In the genomic region with DNA sequence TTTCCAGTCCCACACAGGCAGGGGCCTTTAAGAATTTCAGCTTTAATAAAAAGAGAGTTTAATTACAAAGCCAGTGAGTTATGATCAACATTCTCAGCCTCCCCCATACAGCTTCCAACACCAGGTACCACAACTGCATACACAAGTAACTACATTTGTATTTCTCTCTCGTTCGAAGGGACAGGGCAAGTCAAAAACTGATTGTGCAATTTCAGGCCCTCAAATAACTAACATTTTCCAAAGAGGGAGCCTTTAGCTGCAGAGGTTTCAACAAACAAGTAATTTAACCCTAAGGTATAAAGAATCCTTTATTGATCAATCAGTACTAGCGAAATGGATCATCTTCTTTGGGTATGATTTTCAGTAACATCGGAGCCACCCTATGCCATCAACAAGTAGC, we compare ENCODE assay signal across 33 cellular contexts.
"Had no signal": no experiment of that assay in that cellular context is flagged by ENCODE, and none has a peak within 500 bp of the region (broad histone marks: within the 10 kb centered on the region; RNA-seq: fewer than 3 reads in every experiment).

No MANE protein-coding gene starts in this region.

- FAIRE-seq: endometrium, endothelial cell of umbilical vein had no signal

- H3K9me3 ChIP-seq: ascending aorta, breast epithelium, colonic mucosa, gastrocnemius medialis, heart left ventricle had no signal

- H3K4me3 ChIP-seq: ascending aorta, breast epithelium, cardiac muscle cell, colonic mucosa, gastrocnemius medialis, heart left ventricle had no signal

- H3K27ac ChIP-seq: ascending aorta, breast epithelium, cardiac muscle cell, colonic mucosa, epithelial cell of prostate, foreskin keratinocyte, gastrocnemius medialis, heart left ventricle, WERI-Rb-1 had no signal

- H3K27me3 ChIP-seq: ascending aorta, breast epithelium, colonic mucosa, foreskin keratinocyte, gastrocnemius medialis, heart left ventricle had no signal

- H3K4me1 ChIP-seq: ascending aorta, breast epithelium, colonic mucosa, foreskin keratinocyte, gastrocnemius medialis, heart left ventricle had no signal

- DNase-seq: activated B cell treated with CpG ODN at 0.5 μM for 24 hours; activated CD4-positive, alpha-beta memory T cell treated with anti-CD3 and anti-CD28 coated beads for 36 hours; activated CD4-positive, alpha-beta T cell treated with anti-CD3 and anti-CD28 coated beads for 36 hours; activated CD4-positive, alpha-beta T cell treated with anti-CD3 and anti-CD28 coated beads, Interleukin-2, amount 10 ng/mL, durations not matched to agents 24 days and 14 days; activated CD4-positive, CD25-positive, alpha-beta regulatory T cell treated with anti-CD3 and anti-CD28 coated beads, Interleukin-2, amount 50 U/mL, for 72 hours; activated CD8-positive, alpha-beta memory T cell treated with anti-CD3 and anti-CD28 coated beads, Interleukin-2, amount 10 ng/mL, durations not matched to agents 7 days and 5 days; activated CD8-positive, alpha-beta memory T cell treated with anti-CD3 and anti-CD28 coated beads, Interleukin-2, amount 50 U/mL, for 48 hours; activated CD8-positive, alpha-beta T cell treated with anti-CD3 and anti-CD28 coated beads, Interleukin-2, amount 10 ng/mL, durations not matched to agents 7 days and 5 days; activated gamma-delta T cell; activated naive CD4-positive, alpha-beta T cell; activated naive CD4-positive, alpha-beta T cell treated with anti-CD3 and anti-CD28 coated beads, Interleukin-2, amount 10 ng/mL, durations not matched to agents 7 days and 5 days; activated naive CD8-positive, alpha-beta T cell treated with anti-CD3 and anti-CD28 coated beads, Interleukin-2, amount 10 ng/mL, durations not matched to agents 7 days and 5 days; activated T-cell treated with anti-CD3 and anti-CD28 coated beads for 4 hours; activated T-cell treated with anti-CD3 and anti-CD28 coated beads, Interleukin-2, amount 50 U/mL, for 24 hours; activated T-cell treated with anti-CD3 and anti-CD28 coated beads, Interleukin-2, amount 50 U/mL, for 72 hours; central memory CD4-positive, alpha-beta T cell; cerebellar nuclear complex; colonic mucosa; effector CD8-positive, alpha-beta T cell; foreskin keratinocyte; gastrocnemius medialis; glutamatergic neuron; heart left ventricle; T-helper 17 cell; T1000; WERI-Rb-1 had no signal

- H3K36me3 ChIP-seq: ascending aorta, breast epithelium, cardiac muscle cell, colonic mucosa, gastrocnemius medialis, heart left ventricle, WERI-Rb-1 had no signal

- ATAC-seq: activated CD4-positive, alpha-beta T cell treated with anti-CD3 and anti-CD28 coated beads for 36 hours; activated CD8-positive, alpha-beta memory T cell treated with anti-CD3 and anti-CD28 coated beads, Interleukin-2, amount 10 ng/mL, durations not matched to agents 7 days and 5 days; activated CD8-positive, alpha-beta T cell treated with anti-CD3 and anti-CD28 coated beads, Interleukin-2, amount 10 ng/mL, durations not matched to agents 7 days and 5 days; activated naive CD4-positive, alpha-beta T cell treated with anti-CD3 and anti-CD28 coated beads, Interleukin-2, amount 50 U/mL, for 72 hours; activated T-cell treated with anti-CD3 and anti-CD28 coated beads, Interleukin-2, amount 50 U/mL, for 72 hours; foreskin keratinocyte; gastrocnemius medialis; heart left ventricle; T-helper 17 cell had no signal
